1 cellular context compared by ENCODE assay signal in genomic region chr20:49659096-49659495, GRCh38.
TF ChIP-seq lines count a peak whose summit lies in the region.

No MANE protein-coding gene starts in this region.

TF ChIP-seq in A549, 52 proteins besides CTCF, POLR2A, EP300 and RAD21 (continued from another document):
- TF ChIP-seq MAX (IDR thresholded peaks at IDR 0.05) (no peak), JUNB (IDR thresholded peaks at IDR 0.05) (no peak), FOSB (CRISPR knock-in tag; IDR thresholded peaks at IDR 0.05) (no peak), JUN (IDR thresholded peaks at IDR 0.05) (no peak), HOXA7 (CRISPR knock-in tag; IDR thresholded peaks at IDR 0.05) (no peak), ZC3H11A (IDR thresholded peaks at IDR 0.05) (no peak)
- TF ChIP-seq, protein P1, sequence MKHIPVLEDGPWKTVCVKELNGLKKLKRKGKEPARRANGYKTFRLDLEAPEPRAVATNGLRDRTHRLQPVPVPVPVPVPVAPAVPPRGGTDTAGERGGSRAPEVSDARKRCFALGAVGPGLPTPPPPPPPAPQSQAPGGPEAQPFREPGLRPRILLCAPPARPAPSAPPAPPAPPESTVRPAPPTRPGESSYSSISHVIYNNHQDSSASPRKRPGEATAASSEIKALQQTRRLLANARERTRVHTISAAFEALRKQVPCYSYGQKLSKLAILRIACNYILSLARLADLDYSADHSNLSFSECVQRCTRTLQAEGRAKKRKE (CRISPR knock-in tag; IDR thresholded peaks at IDR 0.05; ENCODE audit: low read depth): no peak
- TF ChIP-seq, protein P2, sequence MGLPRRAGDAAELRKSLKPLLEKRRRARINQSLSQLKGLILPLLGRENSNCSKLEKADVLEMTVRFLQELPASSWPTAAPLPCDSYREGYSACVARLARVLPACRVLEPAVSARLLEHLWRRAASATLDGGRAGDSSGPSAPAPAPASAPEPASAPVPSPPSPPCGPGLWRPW (IDR thresholded peaks at IDR 0.05): no peak
